12 cellular contexts compared by ENCODE assay signal in genomic region chr9:86322973-86323644, GRCh38. TPM values are rescaled to one million over a fixed set of nuclear protein-coding genes. Genes with fewer than 3 reads are reported as not detected.
A peak's percentile ranks its signal among the peaks of the same experiment; 100 is the strongest.
DNase-seq lines count a peak whose midpoint lies in the region; ATAC-seq, FAIRE-seq and TF ChIP-seq lines count a peak whose summit lies in the region.
"Had no signal": no experiment of that assay in that cellular context is flagged by ENCODE, and none has a peak within 500 bp of the region (broad histone marks: within the 10 kb centered on the region; RNA-seq: fewer than 3 reads in every experiment).

No MANE protein-coding gene starts in this region.

- H3K9me3 ChIP-seq in CD8-positive, alpha-beta memory T cell (ENCODE audit: low read length): no peaks in the 10 kb centered on the region
- H3K9me3 ChIP-seq in IMR-90 (ENCODE audit: control insufficient read depth, insufficient read depth, low read length) (no peaks in the 10 kb centered on the region), K562 (replicated peaks; ENCODE audit: control insufficient read depth, insufficient read depth, low read depth, low read length) (no peaks in the 10 kb centered on the region), tibial artery (no peaks in the 10 kb centered on the region), ovary (no peaks in the 10 kb centered on the region)

- no peaks in the 10 kb centered on the region for H3K9me3 Mint-ChIP-seq in CD8-positive, alpha-beta memory T cell
- H3K9me3 Mint-ChIP-seq in memory B cell: no peaks in the 10 kb centered on the region
- H3K9me3 Mint-ChIP-seq: activated T-cell treated with anti-CD3 and anti-CD28 coated beads, Interleukin-2, amount 50 U/mL, for 72 hours; stimulated activated naive B cell treated with anti-CD40 and anti-IgM and Interleukin-4, amounts not matched to agents 10 μg/mL and 1 μg/mL and 100 μg/mL, for 72 hours had no signal

- peak overlapping the region; percentile 75 for H2BK5ac ChIP-seq in IMR-90 (ENCODE audit: low read depth, low read length, poor library complexity, severe bottlenecking)

- no peak overlapping the region for H3K4me3 Mint-ChIP-seq in CD8-positive, alpha-beta memory T cell
- no peak overlapping the region for H3K4me3 Mint-ChIP-seq in memory B cell
- H3K4me3 Mint-ChIP-seq: activated T-cell treated with anti-CD3 and anti-CD28 coated beads, Interleukin-2, amount 50 U/mL, for 72 hours; stimulated activated naive B cell treated with anti-CD40 and anti-IgM and Interleukin-4, amounts not matched to agents 10 μg/mL and 1 μg/mL and 100 μg/mL, for 72 hours had no signal

- H3K9ac ChIP-seq in IMR-90 (ENCODE audit: low read depth, low read length) (no peak overlapping the region), K562 (ENCODE audit: insufficient read depth in 1 of 2, low read depth in 2 of 2, low read length in 2 of 2) (no peak overlapping the region)

- H2AK9ac ChIP-seq in IMR-90 (replicated peaks; ENCODE audit: low read depth, low read length, poor library complexity): peak overlapping the region; percentile 55

- H2AFZ ChIP-seq in IMR-90 (replicated peaks; ENCODE audit: low read length, poor library complexity) (no peak overlapping the region), K562 (ENCODE audit: low read depth, low read length) (no peak overlapping the region)

- H3K27me3 ChIP-seq in CD8-positive, alpha-beta memory T cell (ENCODE audit: insufficient read depth, low read length, poor library complexity, severe bottlenecking): no peaks in the 10 kb centered on the region
- no peaks in the 10 kb centered on the region for H3K27me3 ChIP-seq in IMR-90 (ENCODE audit: control insufficient read depth, insufficient read depth, low read length)
- H3K27me3 ChIP-seq in K562 (ENCODE audit: control insufficient read depth in 2 of 2, insufficient read depth in 2 of 2, low read length in 2 of 2): no peaks in the 10 kb centered on the region
- H3K27me3 ChIP-seq in tibial artery: no peaks in the 10 kb centered on the region
- no peaks in the 10 kb centered on the region for H3K27me3 ChIP-seq in ovary

- H3K4ac ChIP-seq in IMR-90 (ENCODE audit: low read depth, low read length): peak overlapping the region; percentile 66

- peaks cover 71% of the 10 kb centered on the region for H3K36me3 ChIP-seq in CD8-positive, alpha-beta memory T cell (ENCODE audit: insufficient read depth, low read length)
- H3K36me3 ChIP-seq in IMR-90 (ENCODE audit: control insufficient read depth, insufficient read depth, low read length) (peaks cover 30% of the 10 kb centered on the region), K562 (ENCODE audit: control insufficient read depth, insufficient read depth, low read length) (peaks cover 90% of the 10 kb centered on the region), tibial artery (peaks cover 90 to 97% (median 93%) of the 10 kb centered on the region in 3 donors), ovary (no peaks in the 10 kb centered on the region)

- H3K14ac ChIP-seq in IMR-90 (replicated peaks; ENCODE audit: low read depth, low read length): peak overlapping the region; percentile 33; the same call in 1 of the 2 replicates

- BruUV-seq in IMR-90 (replicated peaks; lab: Mats Ljungman, UMichigan): TSS peak; percentile 93
- BruUV-seq in K562 (replicated peaks; lab: Mats Ljungman, UMichigan): TSS peak; percentile 6

- H2BK15ac ChIP-seq in IMR-90 (ENCODE audit: low read depth, low read length): peak overlapping the region; percentile 68; the same call in 1 of the 3 replicates

- peaks cover 5% of the 10 kb centered on the region; the same call in 1 of the 2 replicates for H3K9me1 ChIP-seq in IMR-90 (ENCODE audit: insufficient read depth, low read length)
- H3K9me1 ChIP-seq in K562 (ENCODE audit: control insufficient read depth, insufficient read depth, low read length): no peaks in the 10 kb centered on the region

- dilution Hi-C loops in IMR-90 (cut with HindIII; ENCODE audit: low sequenced_read_pairs, unreplicated experiment): no loop called here

- H3K4me3 ChIP-seq in CD8-positive, alpha-beta memory T cell (ENCODE audit: low read length): no peak overlapping the region
- H3K4me3 ChIP-seq in IMR-90 (ENCODE audit: insufficient read depth, low read depth, low read length): no peak overlapping the region
- H3K4me3 ChIP-seq in K562: no peak overlapping the region
- H3K4me3 ChIP-seq in tibial artery: no peak overlapping the region
- H3K4me3 ChIP-seq in ovary: no peak overlapping the region

- H3K18ac ChIP-seq in IMR-90 (ENCODE audit: low read depth, low read length): peak overlapping the region; percentile 87; the same call in 1 of the 2 replicates

- peak overlapping the region; percentile 14; the same call in 1 of the 2 replicates for H2BK20ac ChIP-seq in IMR-90 (ENCODE audit: low read depth, low read length)

- H3K4me1 ChIP-seq in CD8-positive, alpha-beta memory T cell (ENCODE audit: insufficient read depth, low read length): no peaks in the 10 kb centered on the region
- H3K4me1 ChIP-seq in IMR-90 (ENCODE audit: control insufficient read depth, insufficient read depth, low read length) (peaks cover 15% of the 10 kb centered on the region), K562 (replicated peaks in 1 of 2; ENCODE audit: control insufficient read depth in 2 of 2, insufficient read depth in 2 of 2, low read length in 2 of 2) (no peaks in the 10 kb centered on the region), tibial artery (peaks cover 0 to 7% (median 3%) of the 10 kb centered on the region in 4 donors), ovary (ENCODE audit: insufficient read depth) (no peaks in the 10 kb centered on the region)

- peaks cover 0 to 1% of the 10 kb centered on the region in 2 donors for H3K27me3 Mint-ChIP-seq in CD8-positive, alpha-beta memory T cell
- no peaks in the 10 kb centered on the region for H3K27me3 Mint-ChIP-seq in memory B cell
- H3K27me3 Mint-ChIP-seq: stimulated activated naive B cell treated with anti-CD40 and anti-IgM and Interleukin-4, amounts not matched to agents 10 μg/mL and 1 μg/mL and 100 μg/mL, for 72 hours had no signal

- CTCF ChIA-PET in CD8-positive, alpha-beta memory T cell (lab: Charles Lee): no interaction called here
- CTCF ChIA-PET in IMR-90 (lab: Yijun Ruan, JAX) (no interaction called here), K562 (lab: Yijun Ruan, JAX; ENCODE audit: low intra/inter-chr PET ratio) (no interaction called here)

- TF ChIP-seq POLR2A in IMR-90 (IDR thresholded peaks at IDR 0.05; ENCODE audit: low read depth, low read length) (no peak), K562 (conservative IDR thresholded peaks at IDR 0.05) (no peak), ovary (IDR thresholded peaks at IDR 0.05) (no peak)

- H4K5ac ChIP-seq in IMR-90 (ENCODE audit: low read depth, low read length): peak overlapping the region; percentile 85; the same call in 1 of the 2 replicates

- ATAC-seq in IMR-90 (ENCODE audit: low read depth) (no peak; the same call in 1 of the 2 replicates), K562 (no peak), memory B cell (ENCODE audit: low read depth) (no peak)
- ATAC-seq: activated T-cell treated with anti-CD3 and anti-CD28 coated beads, Interleukin-2, amount 50 U/mL, for 72 hours; stimulated activated naive B cell treated with anti-CD40 and anti-IgM and Interleukin-4, amounts not matched to agents 10 μg/mL and 1 μg/mL and 100 μg/mL, for 72 hours had no signal

- H2BK120ac ChIP-seq in IMR-90 (ENCODE audit: low read depth, low read length): peak overlapping the region; percentile 40; the same call in 1 of the 2 replicates

- TF ChIP-seq EP300 in K562 (IDR thresholded peaks at IDR 0.05; ENCODE audit: low read length) (no peak), ovary (IDR thresholded peaks at IDR 0.05) (no peak)

- H4K8ac ChIP-seq in IMR-90 (ENCODE audit: low read depth in 2 of 2, low read length in 2 of 2): peak overlapping the region in 1 of 2 experiments; percentile 11; a peak in 1 of 4 replicates

- H3K23ac ChIP-seq in IMR-90 (ENCODE audit: low read depth, low read length): peak overlapping the region; percentile 38; the same call in 1 of the 2 replicates

- POLR2A ChIA-PET in CD8-positive, alpha-beta memory T cell (lab: Charles Lee): no interaction called here
- POLR2A ChIA-PET in IMR-90 (lab: Charles Lee; ENCODE audit: unreplicated experiment): no interaction called here
- POLR2A ChIA-PET in K562 (lab: Yijun Ruan, JAX): no interaction called here

- H4K91ac ChIP-seq in IMR-90 (ENCODE audit: insufficient read depth, low read depth, low read length): peak overlapping the region; percentile 75

- 0 out of 2 replicates have a peak overlapping the region, but pooled peaks have one; percentile 52 for H2AK5ac ChIP-seq in IMR-90 (ENCODE audit: low read depth, low read length)

- intact Hi-C loops in IMR-90 (cut with micrococcal nuclease) (loop anchor here (5.0 kb wide), 1 partner anchor 36 kb away; no protein-coding TSS in a partner anchor), K562 (cut with micrococcal nuclease) (no loop called here), tibial artery (cut with DNase I; ENCODE audit: low total_unique reads) (no loop called here), ovary (cut with DNase I) (no loop called here)

- FAIRE-seq in K562 (lab: Jason Lieb, UNC) (no peak), HTR-8/SVneo (lab: Jason Lieb, UNC) (no peak)

- H3K79me2 ChIP-seq in K562 (ENCODE audit: control insufficient read depth, insufficient read depth, low read length): no peaks in the 10 kb centered on the region

- DNase-seq in CD8-positive, alpha-beta memory T cell: no peak
- peak; percentile 83 for DNase-seq in IMR-90
- DNase-seq in K562 (ENCODE audit: extremely low read depth in 1 of 4, low spot score in 3 of 4): no peak
- DNase-seq in memory B cell (ENCODE audit: low spot score in 2 of 2): no peak
- DNase-seq in G401 (ENCODE audit: low spot score): no peak
- DNase-seq in HTR-8/SVneo (ENCODE audit: insufficient read length, low spot score): no peak
- DNase-seq in tibial artery: no peak
- no peak for DNase-seq in ovary
- DNase-seq: activated T-cell treated with anti-CD3 and anti-CD28 coated beads, Interleukin-2, amount 50 U/mL, for 72 hours; DND-41; NCI-H1092; stimulated activated naive B cell treated with anti-CD40 and anti-IgM and Interleukin-4, amounts not matched to agents 10 μg/mL and 1 μg/mL and 100 μg/mL, for 72 hours had no signal

- H3K36me3 Mint-ChIP-seq in CD8-positive, alpha-beta memory T cell: peaks cover 11 to 96% (median 28%) of the 10 kb centered on the region in 3 donors
- H3K36me3 Mint-ChIP-seq in memory B cell: peaks cover 19% of the 10 kb centered on the region

- H3K27ac Mint-ChIP-seq in CD8-positive, alpha-beta memory T cell: peak overlapping the region in 7 of 8 donors; percentile 4 to 62 (median 30)
- H3K27ac Mint-ChIP-seq in memory B cell: peak overlapping the region; percentile 81
- H3K27ac Mint-ChIP-seq: activated T-cell treated with anti-CD3 and anti-CD28 coated beads, Interleukin-2, amount 50 U/mL, for 72 hours; stimulated activated naive B cell treated with anti-CD40 and anti-IgM and Interleukin-4, amounts not matched to agents 10 μg/mL and 1 μg/mL and 100 μg/mL, for 72 hours had no signal

- H4K20me1 ChIP-seq in IMR-90 (ENCODE audit: insufficient read depth, low read length) (no peaks in the 10 kb centered on the region), K562 (replicated peaks; ENCODE audit: control insufficient read depth, insufficient read depth, low read length) (no peaks in the 10 kb centered on the region)

- TF ChIP-seq RAD21 in IMR-90 (IDR thresholded peaks at IDR 0.05; ENCODE audit: low read length): no peak
- no peak for TF ChIP-seq RAD21 in K562 (CRISPR knock-in tag; conservative IDR thresholded peaks at IDR 0.05 in 1 of 2, IDR thresholded peaks at IDR 0.05 in 1 of 2)

- no peak overlapping the region for H3K56ac ChIP-seq in IMR-90 (ENCODE audit: extremely low read depth, insufficient read depth, low read length)

- TF ChIP-seq CTCF in IMR-90 (conservative IDR thresholded peaks at IDR 0.05; ENCODE audit: low read depth, low read length): no peak
- TF ChIP-seq CTCF in K562 (IDR thresholded peaks at IDR 0.05 in 2 of 3, conservative IDR thresholded peaks at IDR 0.05 in 1 of 3; ENCODE audit: insufficient read depth in 2 of 3, low read depth in 1 of 3, low read length in 3 of 3): no peak
- TF ChIP-seq CTCF in tibial artery (IDR thresholded peaks at IDR 0.05): no peak
- no peak for TF ChIP-seq CTCF in ovary (IDR thresholded peaks at IDR 0.05)

- WGBS in IMR-90 (ENCODE audit: extremely low coverage in 2 of 2, insufficient read length in 1 of 2), 2 experiments: no CpG with 5 or more reads among the region's 8 CpGs
- WGBS in K562 (ENCODE audit: insufficient coverage, low coverage, missing lambda C conversion rate): 68% methylated on average over 6 of the region's 8 CpGs
- WGBS in ovary, 3 donors: 73 to 78% (median 78%) methylated on average over 8 of the region's 8 CpGs

- H3K79me1 ChIP-seq in IMR-90 (ENCODE audit: low read depth in 1 of 2, low read length in 2 of 2): peaks cover 7 to 17% of the 10 kb centered on the region in 2 experiments; a peak in 3 of 4 replicates

- H3K4me1 Mint-ChIP-seq in CD8-positive, alpha-beta memory T cell: peaks cover 7 to 39% (median 12%) of the 10 kb centered on the region in 3 donors
- H3K4me1 Mint-ChIP-seq in memory B cell: peaks cover 3% of the 10 kb centered on the region

- no peak overlapping the region for H3K27ac ChIP-seq in CD8-positive, alpha-beta memory T cell (ENCODE audit: low read depth, low read length)
- H3K27ac ChIP-seq in IMR-90 (ENCODE audit: insufficient read depth, low read length) (no peak overlapping the region), K562 (ENCODE audit: extremely low read depth, low read depth, low read length) (no peak overlapping the region), tibial artery (no peak overlapping the region), ovary (no peak overlapping the region)

- H3K4me2 ChIP-seq in IMR-90 (ENCODE audit: low read depth, low read length): peak overlapping the region; percentile 8; the same call in 1 of the 2 replicates
- H3K4me2 ChIP-seq in K562 (ENCODE audit: insufficient read depth, low read length): no peak overlapping the region

- in situ Hi-C loops in IMR-90 (cut with MboI; ENCODE audit: low sequenced_read_pairs) (no loop called here), K562 (cut with MboI) (no loop called here), G401 (cut with HindIII; ENCODE audit: low sequenced_read_pairs) (no loop called here)

RNA-seq across cellular contexts. Expression of gene TUT7, which starts 31.1 kb away (rescaled TPM):
- 10 to 100 TPM; 34.2 to 36.0 TPM for total RNA-seq in CD8-positive, alpha-beta memory T cell
- 26.1 TPM for polyA plus RNA-seq in CD8-positive, alpha-beta memory T cell
- total RNA-seq in IMR-90 (2012; rRNA removed) (33.3 and 58.3 TPM in 2 replicates), K562 (2014; rRNA removed) (14.2 and 15.3 TPM in 2 replicates), K562 (2014; rRNA removed; fragmentation: Illumina TruSeq; extraction: Trizol) (22.2 and 26.9 TPM in 2 replicates), K562 (2015; rRNA removed; fragmentation: Illumina TruSeq; extraction: Trizol) (24.2 and 26.2 TPM in 2 replicates), K562 (2021) (13.8 and 15.0 TPM in 2 replicates), ovary (10 to 100 TPM; 16.1 to 30.0 (median 18.5) TPM)
- polyA plus RNA-seq in IMR-90 (2012; rRNA removed) (13.3 and 14.4 TPM in 2 replicates), K562 (2011; rRNA removed) (20.0 TPM in 2 replicates), K562 (2014; fragmentation: Illumina TruSeq; extraction: Trizol) (18.8 and 23.7 TPM in 2 replicates), K562 (2014; fragmentation: Nextera tagmentation; extraction: Ambion mirVana) (1 to 10 TPM; 5.9 to 9.3 TPM), K562 (2014; rRNA removed) (12.6 and 15.2 TPM in 2 replicates), ovary (10 to 100 TPM; 10.5 to 16.2 TPM)
- 1.1 and 3.5 TPM in 2 replicates for polyA plus RNA-seq in IMR-90 (2012; cell fraction: cytosol; rRNA removed)
- polyA plus RNA-seq in IMR-90 (2012; cell fraction: nucleus; rRNA removed; ENCODE audit: low replicate concordance): 1.2 and 18.6 TPM in 2 replicates
- total RNA-seq in K562 (2011; cell fraction: chromatin; rRNA removed; ENCODE audit: low replicate concordance): 41.3 and 144 TPM in 2 replicates
- 20.3 and 27.2 TPM in 2 replicates for total RNA-seq in K562 (2011; cell fraction: nucleolus; rRNA removed)
- total RNA-seq in K562 (2011; cell fraction: nucleoplasm; rRNA removed): 50.5 and 62.4 TPM in 2 replicates
- polyA plus RNA-seq in K562 (2011; cell fraction: cytosol; rRNA removed): 2.2 and 8.3 TPM in 2 replicates
- 17.2 and 29.0 TPM in 2 replicates for polyA plus RNA-seq in K562 (2011; cell fraction: nucleus; rRNA removed)
- polyA plus RNA-seq in K562 (2012): 10.7 and 12.9 TPM in 2 replicates
- polyA minus RNA-seq in K562 (2011; rRNA and poly(A)+ RNA removed): 81.7 and 94.8 TPM in 2 replicates
- 18.1 and 22.7 TPM in 2 replicates for polyA minus RNA-seq in K562 (2011; cell fraction: cytosol; rRNA and poly(A)+ RNA removed)
- polyA minus RNA-seq in K562 (2011; cell fraction: nucleus; rRNA and poly(A)+ RNA removed): 37.7 and 74.2 TPM in 2 replicates
- total RNA-seq in G401 (2014; rRNA removed; shearing (Covaris generic)): 6.8 and 7.8 TPM in 2 replicates

RNA-seq across cellular contexts. Expression of gene ISCA1, which starts 40.8 kb away (rescaled TPM):
- total RNA-seq in CD8-positive, alpha-beta memory T cell: 10 to 100 TPM; 33.4 to 35.6 TPM
- 55.1 TPM for polyA plus RNA-seq in CD8-positive, alpha-beta memory T cell
- total RNA-seq in IMR-90 (2012; rRNA removed): 14.7 and 26.4 TPM in 2 replicates
- 14.0 and 15.1 TPM in 2 replicates for polyA plus RNA-seq in IMR-90 (2012; rRNA removed)
- polyA plus RNA-seq in IMR-90 (2012; cell fraction: cytosol; rRNA removed): 3.7 and 4.1 TPM in 2 replicates
- polyA plus RNA-seq in IMR-90 (2012; cell fraction: nucleus; rRNA removed; ENCODE audit: low replicate concordance): 2.8 and 14.3 TPM in 2 replicates
- total RNA-seq in K562 (2011; cell fraction: chromatin; rRNA removed; ENCODE audit: low replicate concordance): 14.3 and 25.2 TPM in 2 replicates
- 11.4 and 11.5 TPM in 2 replicates for total RNA-seq in K562 (2011; cell fraction: nucleolus; rRNA removed)
- total RNA-seq in K562 (2011; cell fraction: nucleoplasm; rRNA removed): 22.1 and 39.8 TPM in 2 replicates
- 15.7 and 20.8 TPM in 2 replicates for total RNA-seq in K562 (2014; rRNA removed)
- 27.1 and 29.6 TPM in 2 replicates for total RNA-seq in K562 (2014; rRNA removed; fragmentation: Illumina TruSeq; extraction: Trizol)
- 21.8 and 24.0 TPM in 2 replicates for total RNA-seq in K562 (2015; rRNA removed; fragmentation: Illumina TruSeq; extraction: Trizol)
- 19.1 and 19.3 TPM in 2 replicates for total RNA-seq in K562 (2021)
- 18.2 and 26.4 TPM in 2 replicates for polyA plus RNA-seq in K562 (2011; rRNA removed)
- polyA plus RNA-seq in K562 (2011; cell fraction: cytosol; rRNA removed): 6.0 and 11.3 TPM in 2 replicates
- 8.1 and 9.6 TPM in 2 replicates for polyA plus RNA-seq in K562 (2011; cell fraction: nucleus; rRNA removed)
- polyA plus RNA-seq in K562 (2012): 11.3 and 16.1 TPM in 2 replicates
- polyA plus RNA-seq in K562 (2014; fragmentation: Illumina TruSeq; extraction: Trizol): 22.2 and 26.3 TPM in 2 replicates
- 10 to 100 TPM in 1 of 2 experiments, 1 to 10 TPM in 1; 6.5 to 11.1 TPM for polyA plus RNA-seq in K562 (2014; fragmentation: Nextera tagmentation; extraction: Ambion mirVana)
- polyA plus RNA-seq in K562 (2014; rRNA removed): 20.0 and 24.8 TPM in 2 replicates
- 12.7 and 15.2 TPM in 2 replicates for polyA minus RNA-seq in K562 (2011; rRNA and poly(A)+ RNA removed)
- polyA minus RNA-seq in K562 (2011; cell fraction: cytosol; rRNA and poly(A)+ RNA removed): 5.5 and 6.0 TPM in 2 replicates
- polyA minus RNA-seq in K562 (2011; cell fraction: nucleus; rRNA and poly(A)+ RNA removed): 7.3 and 8.0 TPM in 2 replicates
- 25.6 and 41.7 TPM in 2 replicates for total RNA-seq in G401 (2014; rRNA removed; shearing (Covaris generic))
- total RNA-seq in ovary: 10 to 100 TPM; 22.5 to 35.4 (median 31.7) TPM
- polyA plus RNA-seq in ovary: 10 to 100 TPM; 36.8 to 48.6 TPM
